Comparison of ENCODE assay signal across 8 cellular contexts in genomic region chr12:68331500-68331868, GRCh38.
DNase-seq lines count a peak whose midpoint lies in the region; ATAC-seq and TF ChIP-seq lines count a peak whose summit lies in the region.

No MANE protein-coding gene starts in this region.

- H3K27me3 ChIP-seq in OCI-LY3 (ENCODE audit: low read depth, low read length) (peaks cover 8% of the 10 kb centered on the region; the same call in 1 of the 2 replicates), parathyroid adenoma (ENCODE audit: control insufficient read depth, insufficient read depth, low read length) (no peaks in the 10 kb centered on the region)

- TF ChIP-seq CTCF in OCI-LY3 (IDR thresholded peaks at IDR 0.05; ENCODE audit: low read depth, low read length) (no peak), epithelial cell of esophagus (IDR thresholded peaks at IDR 0.05; ENCODE audit: insufficient read depth, low read depth, low read length, missing control alignments) (no peak), parathyroid adenoma (IDR thresholded peaks at IDR 0.05) (no peak)

- H3K9me3 ChIP-seq in OCI-LY3 (ENCODE audit: insufficient read depth, low read length): no peaks in the 10 kb centered on the region
- no peaks in the 10 kb centered on the region for H3K9me3 ChIP-seq in parathyroid adenoma (ENCODE audit: control insufficient read depth, low read length)

- H3K9ac ChIP-seq in OCI-LY3 (ENCODE audit: low read length) (peak overlapping the region; percentile 76), parathyroid adenoma (no peak overlapping the region)

- H3K36me3 ChIP-seq in OCI-LY3 (replicated peaks; ENCODE audit: low read depth, low read length) (peaks cover 5% of the 10 kb centered on the region), parathyroid adenoma (ENCODE audit: control insufficient read depth, insufficient read depth, low read length) (no peaks in the 10 kb centered on the region)

- H3K79me2 ChIP-seq in OCI-LY3 (ENCODE audit: low read length): peaks cover 3% of the 10 kb centered on the region; the same call in 1 of the 2 replicates
- H3K79me2 ChIP-seq in parathyroid adenoma: no peaks in the 10 kb centered on the region

- H3K4me1 ChIP-seq in OCI-LY3 (ENCODE audit: low read length) (peaks cover 8% of the 10 kb centered on the region; the same call in 1 of the 2 replicates), parathyroid adenoma (peaks cover 4% of the 10 kb centered on the region)

- ATAC-seq in HG03342 (IDR thresholded peaks at IDR 0.05; ENCODE audit: unreplicated experiment): no peak

- H3K4me3 ChIP-seq in OCI-LY3 (ENCODE audit: low read length): peak overlapping the region; percentile 92
- H3K4me3 ChIP-seq in epithelial cell of esophagus (ENCODE audit: low read length): peak overlapping the region; percentile 72
- peak overlapping the region; percentile 73 for H3K4me3 ChIP-seq in parathyroid adenoma (ENCODE audit: low read depth, low read length)

- H4K20me1 ChIP-seq in OCI-LY3 (ENCODE audit: insufficient read depth, low read length): no peaks in the 10 kb centered on the region

- peak; percentile 15 for DNase-seq in ELR (ENCODE audit: low read depth)
- DNase-seq in epithelial cell of esophagus (ENCODE audit: low read depth): peak; percentile 23
- no peak for DNase-seq in pons (ENCODE audit: low spot score)
- DNase-seq in medulla oblongata (ENCODE audit: extremely low spot score): no peak
- DNase-seq in NCI-H1417 treated with DMSO at 0.1 percent for 48 hours (lab: John Stamatoyannopoulos, UW): no peak

- peak overlapping the region; percentile 95 for H3K4me2 ChIP-seq in OCI-LY3 (ENCODE audit: low read length)
- H3K4me2 ChIP-seq in parathyroid adenoma (ENCODE audit: low read length): peak overlapping the region; percentile 62

- H2AFZ ChIP-seq in OCI-LY3 (ENCODE audit: low read depth, low read length): peak overlapping the region; percentile 89; the same call in 1 of the 2 replicates
- peak overlapping the region; percentile 84 for H2AFZ ChIP-seq in parathyroid adenoma

- H3K27ac ChIP-seq in OCI-LY3 (ENCODE audit: low read length) (no peak overlapping the region), parathyroid adenoma (no peak overlapping the region)

Comparison
In these comparisons a context has a peak if more than half of its experiments do, and no peak if none do; other contexts are left out.
1. DNase-seq: peak in ELR (single experiment) and epithelial cell of esophagus (single experiment); none in pons (single experiment), medulla oblongata (single experiment) and NCI-H1417 treated with DMSO at 0.1 percent for 48 hours (single experiment).
2. Peak in every context shown above with its lines, with median percentiles within 50 percentile points of each other: H3K4me3 ChIP-seq.